16 cellular contexts compared by ENCODE assay signal in the genomic region with DNA sequence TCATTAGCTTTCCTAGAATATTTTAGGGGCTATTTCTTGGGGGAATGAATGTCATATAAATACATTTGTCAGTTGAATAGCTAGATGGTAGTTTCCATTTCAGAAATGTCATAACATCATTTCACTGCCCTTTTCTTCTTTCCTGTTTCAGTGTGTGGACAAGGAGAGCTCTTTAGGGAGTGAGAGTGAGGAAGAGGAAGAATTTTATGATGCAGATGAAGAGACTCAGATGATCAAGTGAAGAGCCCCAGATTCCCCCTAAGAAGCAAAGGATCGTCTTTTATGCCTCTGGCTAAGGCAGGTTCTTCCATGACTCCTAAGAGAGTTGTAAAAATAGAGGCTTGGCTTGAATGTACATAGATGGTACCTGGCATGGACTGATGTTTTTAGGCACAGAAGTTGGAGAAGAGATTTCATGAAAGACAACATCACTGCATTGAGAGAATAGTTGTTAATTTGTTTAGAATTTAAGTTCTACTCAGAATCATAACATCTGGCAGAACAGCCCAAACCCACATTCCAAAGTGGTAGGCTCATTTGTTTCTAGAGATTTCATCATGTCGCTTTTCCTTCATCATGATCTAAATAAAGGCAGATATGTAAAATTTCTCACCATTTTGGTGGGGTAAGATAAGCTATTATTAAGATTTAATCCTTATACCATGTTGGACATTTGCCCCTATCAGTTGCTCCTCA. TPM values are rescaled to one million over a fixed set of nuclear protein-coding genes. Genes with fewer than 3 reads are reported as not detected.
DNase-seq lines count a peak whose midpoint lies in the region; ATAC-seq and TF ChIP-seq lines count a peak whose summit lies in the region.
"Had no signal": no experiment of that assay in that cellular context is flagged by ENCODE, and none has a peak within 500 bp of the region (broad histone marks: within the 10 kb centered on the region; RNA-seq: fewer than 3 reads in every experiment).

No MANE protein-coding gene starts in this region.

- no peak overlapping the region for H3K4me3 Mint-ChIP-seq in chondrocyte (ENCODE audit: unreplicated experiment)
- H3K4me3 Mint-ChIP-seq: activated CD4-positive, alpha-beta T cell treated with anti-CD3 and anti-CD28 coated beads, Interleukin-2, amount 10 ng/mL, durations not matched to agents 24 days and 14 days; activated naive CD4-positive, alpha-beta T cell treated with anti-CD3 and anti-CD28 coated beads, Interleukin-2, amount 10 ng/mL, durations not matched to agents 7 days and 5 days; immature natural killer cell; nephron progenitor cell; stimulated activated naive CD8-positive, alpha-beta T cell treated with anti-CD3 and anti-CD28 coated beads, Interleukin-15, amount 100 ng/mL, for 72 hours had no signal

- H3K27ac ChIP-seq in left lung (peak overlapping the region in 1 of 2 donors; percentile 64), aorta (ENCODE audit: low read depth in 1 of 2, low read length in 2 of 2) (peak overlapping the region in 1 of 2 donors; percentile 50)

- DNase-seq in LHCN-M2 (ENCODE audit: low read depth): peak; percentile 86
- DNase-seq in chondrocyte (ENCODE audit: low spot score): no peak
- no peak for DNase-seq in left lung
- DNase-seq in aorta: no peak
- no peak for DNase-seq in activated CD4-positive, alpha-beta T cell treated with anti-CD3 and anti-CD28 coated beads, Interleukin-2, amount 50 U/mL, for 1 hour
- DNase-seq: activated CD4-positive, alpha-beta T cell treated with anti-CD3 and anti-CD28 coated beads, Interleukin-2, amount 10 ng/mL, durations not matched to agents 24 days and 14 days; activated naive CD4-positive, alpha-beta T cell treated with anti-CD3 and anti-CD28 coated beads, Interleukin-2, amount 10 ng/mL, durations not matched to agents 7 days and 5 days; effector CD8-positive, alpha-beta T cell; immature natural killer cell; NCI-H510A; nephron progenitor cell; SK-N-SH; stimulated activated CD4-positive, alpha-beta T cell treated with anti-CD3 and anti-CD28 coated beads, Interleukin-1b, Interleukin-23, amount 100 ng/mL, for 48 hours; stimulated activated naive CD8-positive, alpha-beta T cell treated with anti-CD3 and anti-CD28 coated beads, Interleukin-15, amount 100 ng/mL, for 72 hours had no signal

- H3K4me3 ChIP-seq in left lung: no peak overlapping the region
- no peak overlapping the region for H3K4me3 ChIP-seq in aorta (ENCODE audit: low read length in 2 of 2)

- no peak for TF ChIP-seq CTCF in chondrocyte (IDR thresholded peaks at IDR 0.05)
- TF ChIP-seq CTCF in left lung (IDR thresholded peaks at IDR 0.05): no peak

- H3K27me3 ChIP-seq in left lung (no peaks in the 10 kb centered on the region), aorta (ENCODE audit: control insufficient read depth in 1 of 2, insufficient read depth in 2 of 2, low read length in 1 of 2) (no peaks in the 10 kb centered on the region)

- no peaks in the 10 kb centered on the region for H3K27me3 Mint-ChIP-seq in chondrocyte (ENCODE audit: low read depth)

- H3K4me1 Mint-ChIP-seq in chondrocyte (ENCODE audit: low read depth): peaks cover 43% of the 10 kb centered on the region
- H3K4me1 Mint-ChIP-seq: activated CD4-positive, alpha-beta T cell treated with anti-CD3 and anti-CD28 coated beads, Interleukin-2, amount 10 ng/mL, durations not matched to agents 24 days and 14 days; activated naive CD4-positive, alpha-beta T cell treated with anti-CD3 and anti-CD28 coated beads, Interleukin-2, amount 10 ng/mL, durations not matched to agents 7 days and 5 days; immature natural killer cell had no signal

- no peaks in the 10 kb centered on the region for H3K9me3 Mint-ChIP-seq in chondrocyte (ENCODE audit: low read depth)
- H3K9me3 Mint-ChIP-seq: activated CD4-positive, alpha-beta T cell treated with anti-CD3 and anti-CD28 coated beads, Interleukin-2, amount 10 ng/mL, durations not matched to agents 24 days and 14 days; activated naive CD4-positive, alpha-beta T cell treated with anti-CD3 and anti-CD28 coated beads, Interleukin-2, amount 10 ng/mL, durations not matched to agents 7 days and 5 days; immature natural killer cell; nephron progenitor cell; stimulated activated naive CD8-positive, alpha-beta T cell treated with anti-CD3 and anti-CD28 coated beads, Interleukin-15, amount 100 ng/mL, for 72 hours had no signal

- H3K9me3 ChIP-seq in left lung (no peaks in the 10 kb centered on the region), aorta (ENCODE audit: control insufficient read depth, low read length) (no peaks in the 10 kb centered on the region)
- H3K9me3 ChIP-seq: SK-N-SH had no signal

- peaks cover 20% of the 10 kb centered on the region for H3K36me3 Mint-ChIP-seq in chondrocyte (ENCODE audit: low read depth)
- H3K36me3 Mint-ChIP-seq: activated naive CD4-positive, alpha-beta T cell treated with anti-CD3 and anti-CD28 coated beads, Interleukin-2, amount 10 ng/mL, durations not matched to agents 7 days and 5 days had no signal

- peak overlapping the region; percentile 99 for H3K27ac Mint-ChIP-seq in chondrocyte (ENCODE audit: unreplicated experiment)
- H3K27ac Mint-ChIP-seq: activated CD4-positive, alpha-beta T cell treated with anti-CD3 and anti-CD28 coated beads, Interleukin-2, amount 10 ng/mL, durations not matched to agents 24 days and 14 days; activated naive CD4-positive, alpha-beta T cell treated with anti-CD3 and anti-CD28 coated beads, Interleukin-2, amount 10 ng/mL, durations not matched to agents 7 days and 5 days; immature natural killer cell; nephron progenitor cell; stimulated activated naive CD8-positive, alpha-beta T cell treated with anti-CD3 and anti-CD28 coated beads, Interleukin-15, amount 100 ng/mL, for 72 hours had no signal

- intact Hi-C loops in left lung (cut with DNase I) (no loop called here), aorta (cut with DNase I) (no loop called here)

- WGBS in aorta, 2 donors: 9 to 21% methylated on average over 2 of the region's 2 CpGs

- ATAC-seq in left lung (peak; percentile 22), aorta (ENCODE audit: low FRiP score) (peak; percentile 55), HG03196 (IDR thresholded peaks at IDR 0.05; ENCODE audit: unreplicated experiment) (no peak), GM21717 (IDR thresholded peaks at IDR 0.05; ENCODE audit: unreplicated experiment) (no peak)
- ATAC-seq: stimulated activated naive CD8-positive, alpha-beta T cell treated with anti-CD3 and anti-CD28 coated beads, Interleukin-15, amount 100 ng/mL, for 72 hours had no signal

- H3K36me3 ChIP-seq in left lung (peaks cover 0 to 87% of the 10 kb centered on the region in 2 donors), aorta (ENCODE audit: control insufficient read depth in 1 of 2, insufficient read depth in 2 of 2, low read length in 1 of 2) (peaks cover 4 to 7% of the 10 kb centered on the region in 2 donors)

- H3K4me1 ChIP-seq in left lung (no peaks in the 10 kb centered on the region), aorta (ENCODE audit: control insufficient read depth in 1 of 2, insufficient read depth in 2 of 2, low read length in 2 of 2) (peaks cover 0 to 3% of the 10 kb centered on the region in 2 donors)

RNA-seq across cellular contexts. Expression of a gene that starts 44.2 kb away (rescaled TPM):
- total RNA-seq in LHCN-M2 (2014; rRNA removed) (0.06 TPM in 1 of 2 replicates, not detected in the other), chondrocyte (0.20 to 0.21 TPM in 2 of 3 replicates, not detected in the other), left lung (1 to 10 TPM in 1 of 2 donors, under 1 TPM in 1; 0.26 to 1.3 TPM), aorta (not detected)
- 0.04 TPM for polyA plus RNA-seq in LHCN-M2 (2012)
- polyA plus RNA-seq in aorta: under 1 TPM in 1 of 2 donors, not detected in 1; 0.25 TPM
- total RNA-seq: activated CD4-positive, alpha-beta T cell treated with anti-CD3 and anti-CD28 coated beads, Interleukin-2, amount 10 ng/mL, durations not matched to agents 24 days and 14 days had no signal
- polyA plus RNA-seq: immature natural killer cell, SK-N-SH had no signal

Comparison
In these comparisons a context has a peak if more than half of its experiments do, and no peak if none do; other contexts are left out.
1. ATAC-seq: peak in left lung (single experiment) and aorta (single experiment); none in HG03196 (single experiment) and GM21717 (single experiment).